ENCODE assay signal across 24 cellular contexts in genomic region chr18:55775972-55776371, GRCh38.
DNase-seq lines count a peak whose midpoint lies in the region; ATAC-seq, FAIRE-seq and TF ChIP-seq lines count a peak whose summit lies in the region.
"Had no signal": no experiment of that assay in that cellular context is flagged by ENCODE, and none has a peak within 500 bp of the region (broad histone marks: within the 10 kb centered on the region; RNA-seq: fewer than 3 reads in every experiment).

No MANE protein-coding gene starts in this region.

- 50% methylated on average over 2 of the region's 2 CpGs for WGBS in suprapubic skin

- no peak overlapping the region for H3K27ac ChIP-seq in astrocyte (ENCODE audit: low read depth, low read length)
- H3K27ac ChIP-seq in suprapubic skin = no peak overlapping the region
- H3K27ac ChIP-seq in breast epithelium = no peak overlapping the region
- H3K27ac ChIP-seq: colonic mucosa, psoas muscle, skin epidermis, vagina, WERI-Rb-1 had no signal

- H3K36me3 ChIP-seq in astrocyte (ENCODE audit: insufficient read depth, low read length) = no peaks in the 10 kb centered on the region
- H3K36me3 ChIP-seq in suprapubic skin = no peaks in the 10 kb centered on the region
- H3K36me3 ChIP-seq in breast epithelium = no peaks in the 10 kb centered on the region
- H3K36me3 ChIP-seq: colonic mucosa, vagina, WERI-Rb-1 had no signal

- peak; percentile 43 for FAIRE-seq in astrocyte (lab: Jason Lieb, UNC)

- TF ChIP-seq CTCF in HFFc6 (IDR thresholded peaks at IDR 0.05) (peak; percentile 26; the same call in 1 of the 2 replicates), astrocyte (IDR thresholded peaks at IDR 0.05; ENCODE audit: insufficient read depth, low read depth, low read length) (no peak), fibroblast of villous mesenchyme (IDR thresholded peaks at IDR 0.05; ENCODE audit: insufficient read depth, low read depth, low read length) (peak; percentile 16), suprapubic skin (IDR thresholded peaks at IDR 0.05) (no peak), breast epithelium (IDR thresholded peaks at IDR 0.05) (no peak)

- H3K9me3 ChIP-seq in astrocyte (ENCODE audit: insufficient read depth, low read depth, low read length) (no peaks in the 10 kb centered on the region), suprapubic skin (no peaks in the 10 kb centered on the region), breast epithelium (no peaks in the 10 kb centered on the region)
- H3K9me3 ChIP-seq: colonic mucosa, psoas muscle, vagina had no signal

- H3K4me1 Mint-ChIP-seq in HFFc6 (ENCODE audit: low read depth) (peaks cover 34% of the 10 kb centered on the region), astrocyte (ENCODE audit: low read depth, unreplicated experiment) (peaks cover 14% of the 10 kb centered on the region)

- no peaks in the 10 kb centered on the region for H3K36me3 Mint-ChIP-seq in HFFc6 (ENCODE audit: low read depth)
- no peaks in the 10 kb centered on the region for H3K36me3 Mint-ChIP-seq in astrocyte (ENCODE audit: low read depth, unreplicated experiment)
- H3K36me3 Mint-ChIP-seq: activated naive CD8-positive, alpha-beta T cell treated with anti-CD3 and anti-CD28 coated beads for 36 hours had no signal

- H3K9me3 Mint-ChIP-seq in HFFc6 (no peaks in the 10 kb centered on the region), astrocyte (ENCODE audit: unreplicated experiment) (no peaks in the 10 kb centered on the region)
- H3K9me3 Mint-ChIP-seq: activated CD4-positive, alpha-beta T cell treated with anti-CD3 and anti-CD28 coated beads, Interleukin-2, amount 10 ng/mL, durations not matched to agents 7 days and 5 days; activated naive CD8-positive, alpha-beta T cell treated with anti-CD3 and anti-CD28 coated beads for 36 hours; activated T-helper 2 cell treated with anti-CD3 and anti-CD28 coated beads, Interferon-gamma antibody, Interleukin-2, Interleukin-4, amounts not matched to agents 10 μg/mL and 5 μg/mL and 100 μg/mL, durations not matched to agents 14 hours and 24 hours and 36 hours; neural crest cell had no signal

- H3K4me3 ChIP-seq in astrocyte (ENCODE audit: insufficient read depth, low read depth, low read length) (no peak overlapping the region), fibroblast of villous mesenchyme (ENCODE audit: low read depth, low read length) (no peak overlapping the region), suprapubic skin (no peak overlapping the region), breast epithelium (no peak overlapping the region)
- H3K4me3 ChIP-seq: colonic mucosa, psoas muscle, skin epidermis, vagina had no signal

- intact Hi-C loops in breast epithelium (cut with DNase I; ENCODE audit: low total_unique reads) = no loop called here

- H3K4me1 ChIP-seq in astrocyte (ENCODE audit: insufficient read depth, low read length) (no peaks in the 10 kb centered on the region), suprapubic skin (peaks cover 15% of the 10 kb centered on the region), breast epithelium (no peaks in the 10 kb centered on the region)
- H3K4me1 ChIP-seq: colonic mucosa had no signal

- no peak for ATAC-seq in GM21526 (IDR thresholded peaks at IDR 0.05; ENCODE audit: low FRiP score, unreplicated experiment)
- ATAC-seq: Panc1, psoas muscle had no signal

- TF ChIP-seq POLR2A in suprapubic skin (IDR thresholded peaks at IDR 0.05) = no peak
- no peak for TF ChIP-seq POLR2A in breast epithelium (IDR thresholded peaks at IDR 0.05)

- DNase-seq in HFFc6 = no peak
- DNase-seq in astrocyte (ENCODE audit: low read depth) = no peak
- no peak for DNase-seq in fibroblast of villous mesenchyme (ENCODE audit: low read depth)
- peak; percentile 44 for DNase-seq in superior temporal gyrus (ENCODE audit: extremely low spot score)
- no peak for DNase-seq in suprapubic skin (ENCODE audit: low spot score in 2 of 2)
- DNase-seq in breast epithelium (ENCODE audit: low spot score in 2 of 2) = no peak
- DNase-seq: activated CD4-positive, alpha-beta T cell treated with anti-CD3 and anti-CD28 coated beads, Interleukin-2, amount 10 ng/mL, durations not matched to agents 7 days and 5 days; activated naive CD8-positive, alpha-beta T cell treated with anti-CD3 and anti-CD28 coated beads for 36 hours; colonic mucosa; DMS53; GF-D8; KBM-7; NCI-H1694 treated with DMSO at 0.1 percent for 48 hours; psoas muscle; stimulated activated CD4-positive, alpha-beta T cell treated with anti-CD3 and anti-CD28 coated beads, Interleukin-1b, Interleukin-23, amount 100 ng/mL, for 48 hours; T-helper 2 cell; WERI-Rb-1 had no signal

- H3K4me2 ChIP-seq in astrocyte (ENCODE audit: low read length) = no peak overlapping the region

- no peak overlapping the region for H3K27ac Mint-ChIP-seq in HFFc6
- H3K27ac Mint-ChIP-seq in astrocyte (ENCODE audit: unreplicated experiment) = no peak overlapping the region
- H3K27ac Mint-ChIP-seq: activated CD4-positive, alpha-beta T cell treated with anti-CD3 and anti-CD28 coated beads, Interleukin-2, amount 10 ng/mL, durations not matched to agents 7 days and 5 days; activated naive CD8-positive, alpha-beta T cell treated with anti-CD3 and anti-CD28 coated beads for 36 hours; activated T-helper 2 cell treated with anti-CD3 and anti-CD28 coated beads, Interferon-gamma antibody, Interleukin-2, Interleukin-4, amounts not matched to agents 10 μg/mL and 5 μg/mL and 100 μg/mL, durations not matched to agents 14 hours and 24 hours and 36 hours; B cell had no signal

- no peak overlapping the region for H3K9ac ChIP-seq in astrocyte (ENCODE audit: low read length)

- no peak overlapping the region for H2AFZ ChIP-seq in astrocyte (ENCODE audit: low read depth, low read length)

- TF ChIP-seq EP300 in suprapubic skin (IDR thresholded peaks at IDR 0.05) = no peak

- no peaks in the 10 kb centered on the region for H4K20me1 ChIP-seq in astrocyte (ENCODE audit: insufficient read depth, low read length)

- H3K27me3 ChIP-seq in astrocyte (ENCODE audit: insufficient read depth, low read length) = no peaks in the 10 kb centered on the region
- H3K27me3 ChIP-seq in suprapubic skin = no peaks in the 10 kb centered on the region
- H3K27me3 ChIP-seq in breast epithelium = peaks cover 0 to 25% of the 10 kb centered on the region in 2 donors
- H3K27me3 ChIP-seq: colonic mucosa, vagina had no signal

- H3K27me3 Mint-ChIP-seq in HFFc6 (ENCODE audit: insufficient read depth) = no peaks in the 10 kb centered on the region
- no peaks in the 10 kb centered on the region for H3K27me3 Mint-ChIP-seq in astrocyte (ENCODE audit: low read depth, unreplicated experiment)

- H3K4me3 Mint-ChIP-seq in HFFc6 (no peak overlapping the region), astrocyte (ENCODE audit: unreplicated experiment) (no peak overlapping the region)
- H3K4me3 Mint-ChIP-seq: activated CD4-positive, alpha-beta T cell treated with anti-CD3 and anti-CD28 coated beads, Interleukin-2, amount 10 ng/mL, durations not matched to agents 7 days and 5 days; activated naive CD8-positive, alpha-beta T cell treated with anti-CD3 and anti-CD28 coated beads for 36 hours; B cell; neural crest cell had no signal

- H3K79me2 ChIP-seq in astrocyte (ENCODE audit: insufficient read depth, low read length) = no peaks in the 10 kb centered on the region

Comparison
In these comparisons a context has a peak if more than half of its experiments do, and no peak if none do; other contexts are left out.
1. CTCF ChIP-seq: peak in HFFc6 (single experiment) and fibroblast of villous mesenchyme (single experiment); none in astrocyte (single experiment), suprapubic skin (0 of 2) and breast epithelium (0 of 3).